ENCODE assay signal across 8 cellular contexts in the genomic region with DNA sequence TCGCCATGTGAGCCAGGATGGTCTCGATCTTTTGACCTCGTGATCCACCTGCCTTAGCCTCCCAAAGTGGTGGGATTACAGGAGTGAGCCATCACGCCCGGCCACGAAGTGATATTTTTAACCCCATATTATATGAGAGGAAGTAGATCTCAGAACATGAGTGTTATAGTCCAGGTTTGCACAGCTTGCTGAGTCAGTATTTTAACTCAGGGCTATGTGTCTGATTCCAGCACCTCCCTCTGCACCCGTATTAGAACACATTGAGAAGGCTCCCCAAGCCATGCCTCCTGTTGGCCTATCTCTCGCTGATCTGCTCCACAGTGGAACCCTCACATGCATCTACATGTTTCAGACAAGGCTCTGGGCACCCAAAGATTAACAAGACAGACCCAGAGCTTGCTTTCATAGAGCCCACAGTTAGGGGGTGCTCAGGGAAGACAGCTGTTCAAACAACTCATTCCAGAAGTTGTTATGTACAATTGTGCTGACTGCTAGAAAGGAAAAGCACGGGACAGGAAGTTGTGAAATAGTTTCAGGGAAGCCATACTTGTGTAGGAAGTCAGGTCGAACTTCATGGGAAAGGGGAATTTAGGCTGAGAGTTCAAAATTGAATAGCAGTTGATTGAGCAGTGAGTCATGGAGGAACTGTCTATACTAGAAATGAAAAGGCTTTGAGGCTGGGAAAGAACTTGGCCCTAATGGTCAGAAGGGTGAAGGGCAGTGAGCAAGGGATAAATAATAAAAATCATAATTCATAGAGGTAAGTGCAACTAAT. TPM values are rescaled to one million over a fixed set of nuclear protein-coding genes. Genes with fewer than 3 reads are reported as not detected.
DNase-seq lines count a peak whose midpoint lies in the region; ATAC-seq, FAIRE-seq and TF ChIP-seq lines count a peak whose summit lies in the region.

No MANE protein-coding gene starts in this region.

- 70 to 79% (median 74%) methylated on average over 10 of the region's 10 CpGs for WGBS in heart left ventricle, 4 donors
- 58 to 63% (median 61%) methylated on average over 10 of the region's 10 CpGs for WGBS in small intestine, 3 donors

- H3K4me3 ChIP-seq in heart left ventricle (no peak overlapping the region), small intestine (ENCODE audit: low read depth in 1 of 2, low read length in 2 of 2) (no peak overlapping the region)

- peak; percentile 62 for DNase-seq in HTR-8/SVneo (ENCODE audit: insufficient read length, low spot score)
- DNase-seq in UCSD-AML1 (lab: John Stamatoyannopoulos, UW; ENCODE audit: unreplicated experiment), result peak; percentile 53
- peak in 1 of 5 donors; percentile 10 for DNase-seq in heart left ventricle
- DNase-seq in small intestine, result peak; percentile 7
- DNase-seq in occipital lobe (lab: John Stamatoyannopoulos, UW), result no peak
- DNase-seq in putamen (ENCODE audit: low spot score), result no peak
- no peak for DNase-seq in NCI-H69 (lab: John Stamatoyannopoulos, UW)

- ATAC-seq in heart left ventricle, result peak in 3 of 4 donors; percentile 40 to 71 (median 69)
- ATAC-seq in GM18517 (IDR thresholded peaks at IDR 0.05; ENCODE audit: unreplicated experiment), result no peak

- H3K9me3 ChIP-seq in heart left ventricle (no peaks in the 10 kb centered on the region), small intestine (ENCODE audit: control insufficient read depth, low read depth) (no peaks in the 10 kb centered on the region)

- H3K36me3 ChIP-seq in heart left ventricle (no peaks in the 10 kb centered on the region), small intestine (ENCODE audit: control insufficient read depth in 2 of 2, insufficient read depth in 2 of 2, low read length in 2 of 2) (no peaks in the 10 kb centered on the region)

- peak; percentile 81 for FAIRE-seq in HTR-8/SVneo (lab: Jason Lieb, UNC)
- FAIRE-seq in small intestine (lab: Jason Lieb, UNC), result no peak

- TF ChIP-seq POLR2A in heart left ventricle (IDR thresholded peaks at IDR 0.05), result no peak

- H3K4me1 ChIP-seq in heart left ventricle (peaks cover 0 to 27% (median 0%) of the 10 kb centered on the region in 12 donors), small intestine (ENCODE audit: control insufficient read depth in 2 of 2, insufficient read depth in 1 of 2, low read depth in 1 of 2, low read length in 1 of 2) (no peaks in the 10 kb centered on the region)

- no peak for TF ChIP-seq CTCF in heart left ventricle (IDR thresholded peaks at IDR 0.05)

- intact Hi-C loops in heart left ventricle (cut with DNase I), result loop anchor here in 8 of 10 donors (2.0 to 10.0 kb wide), 4 partner anchors 89 to 201 kb away; no protein-coding TSS in a partner anchor

- H3K27ac ChIP-seq in heart left ventricle (peak overlapping the region in 3 of 12 donors; percentile 23 to 88 (median 43)), small intestine (ENCODE audit: low read depth in 1 of 2, low read length in 1 of 2) (peak overlapping the region in 1 of 2 donors; percentile 41)

- H3K27me3 ChIP-seq in heart left ventricle, result peaks cover 0 to 5% (median 0%) of the 10 kb centered on the region in 9 donors
- H3K27me3 ChIP-seq in small intestine (ENCODE audit: control insufficient read depth in 2 of 2, insufficient read depth in 2 of 2, low read length in 2 of 2), result no peaks in the 10 kb centered on the region

RNA-seq across cellular contexts. Expression of gene CLPB, which starts 49.3 kb away (rescaled TPM):
- total RNA-seq in heart left ventricle (10 to 100 TPM; 16.7 to 28.4 (median 19.4) TPM), occipital lobe (52.3 TPM)
- polyA plus RNA-seq in heart left ventricle (10 to 100 TPM; 12.4 to 15.7 TPM), small intestine (10 to 100 TPM in 1 of 3 donors, 1 to 10 TPM in 2; 4.7 to 10.8 (median 7.8) TPM)

Comparison
In these comparisons a context has a peak if more than half of its experiments do, and no peak if none do; other contexts are left out.
1. DNase-seq: peak in HTR-8/SVneo (single experiment), UCSD-AML1 (single experiment) and small intestine (single experiment); none in occipital lobe (single experiment), putamen (single experiment) and NCI-H69 (single experiment).